In the genomic region with DNA sequence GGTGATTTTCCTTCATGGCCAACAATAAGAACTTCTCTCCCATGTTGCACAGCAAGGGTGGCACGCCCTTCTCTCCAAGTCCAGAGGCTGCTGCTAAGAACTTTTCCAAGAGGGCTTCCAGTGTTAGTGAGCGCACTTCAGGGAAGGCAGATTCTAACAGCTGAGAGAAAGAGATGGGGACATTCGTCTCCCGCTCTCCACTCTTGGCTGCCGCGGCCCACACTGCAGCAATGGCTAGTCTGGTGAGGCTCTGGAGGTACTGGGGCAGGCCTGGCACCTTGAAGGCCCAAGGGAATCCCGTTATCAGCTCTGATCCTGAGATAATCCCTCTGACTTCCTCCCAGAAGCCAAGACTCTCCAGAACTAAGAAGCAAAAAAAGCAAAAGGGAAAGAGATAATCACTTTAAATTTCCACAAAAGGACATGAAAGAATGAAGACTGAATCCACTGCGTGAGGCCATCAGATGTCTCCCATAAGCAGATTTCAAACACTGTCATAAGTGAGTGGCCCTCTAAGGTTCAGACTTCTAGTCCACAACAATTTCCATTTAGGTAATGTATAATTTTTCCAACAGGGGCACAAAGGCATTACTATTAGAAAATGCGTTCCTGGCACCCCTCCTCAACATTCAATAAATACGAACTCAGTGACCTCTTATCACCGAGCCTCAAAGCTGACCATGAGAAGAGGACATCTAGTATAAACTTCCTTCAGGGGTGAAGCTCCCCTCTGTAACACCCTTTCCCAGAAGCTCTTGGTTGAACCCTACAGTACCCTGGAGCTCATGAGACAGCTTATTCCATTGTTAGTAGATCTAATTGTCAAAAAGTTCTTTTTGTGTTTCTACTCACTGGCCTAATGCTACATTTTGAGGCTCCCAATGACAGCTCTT, we compare ENCODE assay signal across 10 cellular contexts.
DNase-seq lines count a peak whose midpoint lies in the region; ATAC-seq and TF ChIP-seq lines count a peak whose summit lies in the region.
"Had no signal": no experiment of that assay in that cellular context is flagged by ENCODE, and none has a peak within 500 bp of the region (broad histone marks: within the 10 kb centered on the region; RNA-seq: fewer than 3 reads in every experiment).

No MANE protein-coding gene starts in this region.

- H3K27ac ChIP-seq in AG04450 (ENCODE audit: low read depth, low read length): peak overlapping the region; percentile 52
- H3K27ac ChIP-seq in brain microvascular endothelial cell: peak overlapping the region; percentile 58
- H3K27ac ChIP-seq: neutrophil had no signal

- H3K27ac Mint-ChIP-seq in natural killer cell treated with Interleukin-12 subunit alpha and Interleukin-12 subunit beta and Interleukin-15 and Interleukin-18, amount 100 ng/mL, for 72 hours: peak overlapping the region; percentile 39 to 87
- H3K27ac Mint-ChIP-seq: CD8-positive, alpha-beta T cell had no signal

- DNase-seq in AG04450 (ENCODE audit: low read depth, low spot score): no peak
- DNase-seq in brain microvascular endothelial cell: no peak
- no peak for DNase-seq in natural killer cell treated with Interleukin-12 subunit alpha and Interleukin-12 subunit beta and Interleukin-15 and Interleukin-18, amount 100 ng/mL, for 72 hours (ENCODE audit: low spot score)
- DNase-seq in inferior parietal cortex (ENCODE audit: extremely low spot score): no peak
- no peak for DNase-seq in posterior vena cava (ENCODE audit: low spot score)
- DNase-seq in stimulated activated CD4-positive, alpha-beta T cell treated with anti-CD3 and anti-CD28 coated beads, Interleukin-2, amount 100 ng/mL, for 24 hours: no peak
- no peak for DNase-seq in RKO (ENCODE audit: low spot score)

- ATAC-seq in HG03460 (IDR thresholded peaks at IDR 0.05; ENCODE audit: unreplicated experiment): peak; percentile 8
- no peak for ATAC-seq in natural killer cell treated with Interleukin-12 subunit alpha and Interleukin-12 subunit beta and Interleukin-15 and Interleukin-18, amount 100 ng/mL, for 72 hours

- H3K9me3 Mint-ChIP-seq in natural killer cell treated with Interleukin-12 subunit alpha and Interleukin-12 subunit beta and Interleukin-15 and Interleukin-18, amount 100 ng/mL, for 72 hours: no peaks in the 10 kb centered on the region
- H3K9me3 Mint-ChIP-seq: CD8-positive, alpha-beta T cell had no signal

- H3K27me3 Mint-ChIP-seq in natural killer cell treated with Interleukin-12 subunit alpha and Interleukin-12 subunit beta and Interleukin-15 and Interleukin-18, amount 100 ng/mL, for 72 hours: no peaks in the 10 kb centered on the region

- in situ Hi-C loops in brain microvascular endothelial cell (cut with HindIII; ENCODE audit: low pct_ligation_motif_present, low sequenced_read_pairs): no loop called here

- H3K36me3 Mint-ChIP-seq in natural killer cell treated with Interleukin-12 subunit alpha and Interleukin-12 subunit beta and Interleukin-15 and Interleukin-18, amount 100 ng/mL, for 72 hours: peaks cover 7% of the 10 kb centered on the region

- H3K4me1 Mint-ChIP-seq in natural killer cell treated with Interleukin-12 subunit alpha and Interleukin-12 subunit beta and Interleukin-15 and Interleukin-18, amount 100 ng/mL, for 72 hours (ENCODE audit: low read depth in 2 of 2): peaks cover 17 to 21% of the 10 kb centered on the region in 2 donors

- intact Hi-C loops in posterior vena cava (cut with DNase I): no loop called here

- H3K4me3 Mint-ChIP-seq in natural killer cell treated with Interleukin-12 subunit alpha and Interleukin-12 subunit beta and Interleukin-15 and Interleukin-18, amount 100 ng/mL, for 72 hours: peak overlapping the region; percentile 57
- H3K4me3 Mint-ChIP-seq: CD8-positive, alpha-beta T cell had no signal

- TF ChIP-seq CTCF in AG04450 (IDR thresholded peaks at IDR 0.05; ENCODE audit: low read depth, low read length) (no peak), brain microvascular endothelial cell (IDR thresholded peaks at IDR 0.05; ENCODE audit: low read depth, low read length, missing control alignments) (no peak)

- CTCF ChIA-PET in AG04450 (lab: Charles Lee): interaction anchor here (1.1 to 1.3 kb wide), 2 partner anchors 15 to 65 kb away, joined by 4 to 5 read pairs; no protein-coding TSS in a partner anchor

- POLR2A ChIA-PET in AG04450 (lab: Yijun Ruan, JAX): interaction anchor here (0.6 to 0.9 kb wide), 4 partner anchors 20 to 71 kb away, joined by 3 read pairs; no protein-coding TSS in a partner anchor

- no peaks in the 10 kb centered on the region for H3K27me3 ChIP-seq in AG04450 (ENCODE audit: control insufficient read depth, insufficient read depth, low read length)
- no peaks in the 10 kb centered on the region for H3K27me3 ChIP-seq in brain microvascular endothelial cell (replicated peaks)
- H3K27me3 ChIP-seq: neutrophil had no signal

- no peaks in the 10 kb centered on the region; the same call in 1 of the 2 replicates for H3K9me3 ChIP-seq in AG04450 (ENCODE audit: control insufficient read depth, insufficient read depth, low read length)
- H3K9me3 ChIP-seq: neutrophil had no signal

- no peaks in the 10 kb centered on the region for H3K36me3 ChIP-seq in brain microvascular endothelial cell (replicated peaks)

- no peak overlapping the region for H3K4me3 ChIP-seq in AG04450 (ENCODE audit: low read depth, low read length)
- H3K4me3 ChIP-seq in brain microvascular endothelial cell (ENCODE audit: low read depth, low read length): no peak overlapping the region
